ENCODE assay signal across 8 cellular contexts in the genomic region with DNA sequence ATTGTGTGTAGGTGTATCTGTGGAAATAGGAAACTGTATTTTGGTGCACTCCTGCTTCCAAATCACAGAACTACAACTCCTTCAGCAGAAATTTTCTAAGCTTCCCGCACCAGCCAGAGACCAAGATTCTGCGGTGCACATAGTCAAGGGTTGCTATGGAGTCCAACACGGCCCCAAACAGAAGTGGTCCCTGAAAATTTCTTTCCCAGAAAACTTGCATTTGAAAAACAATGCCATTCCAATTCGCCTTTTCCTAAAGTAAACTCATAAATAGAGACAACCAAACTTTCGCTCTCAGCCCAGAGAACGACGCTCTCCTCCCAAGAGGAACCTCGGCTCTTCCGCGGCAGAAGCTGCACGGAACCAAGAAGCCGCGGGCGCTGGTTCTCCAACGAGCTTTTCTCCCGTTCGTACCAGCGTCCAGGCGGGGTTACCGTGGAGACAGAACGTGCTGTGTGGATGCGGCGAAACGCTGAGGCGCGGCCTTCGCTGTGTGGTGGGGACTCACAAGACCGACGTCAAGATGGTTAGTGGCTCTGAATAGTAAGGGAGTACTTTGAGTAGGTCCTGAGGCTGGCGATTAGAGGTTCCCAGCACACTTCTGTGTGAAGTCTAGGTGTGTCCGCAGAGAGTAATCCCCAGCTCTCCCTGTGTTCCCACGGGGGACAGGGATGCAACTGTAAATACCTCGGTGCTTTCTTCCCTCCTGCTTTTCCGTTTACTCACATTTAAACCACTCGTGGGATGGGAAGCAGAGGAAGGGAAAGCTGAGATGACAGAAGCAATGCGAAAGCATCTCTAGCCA. TPM values are rescaled to one million over a fixed set of nuclear protein-coding genes. Genes with fewer than 3 reads are reported as not detected.
DNase-seq lines count a peak whose midpoint lies in the region; ATAC-seq and FAIRE-seq lines count a peak whose summit lies in the region.

No MANE protein-coding gene starts in this region.

- H4K20me1 ChIP-seq in BLaER1 = no peaks in the 10 kb centered on the region

- no peak overlapping the region for H3K27ac ChIP-seq in BLaER1

- DNase-seq in GM19239 (ENCODE audit: insufficient read length, low spot score) (peak; percentile 64), NCI-H524 treated with DMSO at 0.1 percent for 48 hours (lab: John Stamatoyannopoulos, UW) (peak; percentile 66), dedifferentiated amniotic fluid mesenchymal stem cell (ENCODE audit: extremely low spot score) (peak; percentile 84), left lobe of liver (ENCODE audit: low spot score) (peak; percentile 87)
- peak; percentile 90 for DNase-seq in activated CD4-positive, alpha-beta T cell treated with anti-CD3 and anti-CD28 coated beads, Interleukin-2, amount 10 ng/mL, durations not matched to agents 7 days and 5 days
- DNase-seq in stimulated activated CD4-positive, alpha-beta T cell treated with anti-CD3 and anti-CD28 coated beads, Interleukin-1b, Interleukin-23, amount 100 ng/mL, for 48 hours = peak; percentile 91

- H3K9me3 ChIP-seq in BLaER1 = no peaks in the 10 kb centered on the region

- no peaks in the 10 kb centered on the region for H3K27me3 ChIP-seq in BLaER1

- H3K27me3 Mint-ChIP-seq in activated CD4-positive, alpha-beta T cell treated with anti-CD3 and anti-CD28 coated beads, Interleukin-2, amount 10 ng/mL, durations not matched to agents 7 days and 5 days = peaks cover 4% of the 10 kb centered on the region

- no peaks in the 10 kb centered on the region for H3K36me3 ChIP-seq in BLaER1

- H3K4me1 Mint-ChIP-seq in activated CD4-positive, alpha-beta T cell treated with anti-CD3 and anti-CD28 coated beads, Interleukin-2, amount 10 ng/mL, durations not matched to agents 7 days and 5 days = peaks cover 34% of the 10 kb centered on the region

- peak overlapping the region; percentile 52 for H3K9ac ChIP-seq in BLaER1

- peak overlapping the region; percentile 88 for H3K4me2 ChIP-seq in BLaER1

- H3K4me1 ChIP-seq in BLaER1 = peaks cover 15% of the 10 kb centered on the region

- peak overlapping the region; percentile 78 for H3K4me3 Mint-ChIP-seq in activated CD4-positive, alpha-beta T cell treated with anti-CD3 and anti-CD28 coated beads, Interleukin-2, amount 10 ng/mL, durations not matched to agents 7 days and 5 days

- CTCF ChIA-PET in activated CD4-positive, alpha-beta T cell treated with anti-CD3 and anti-CD28 coated beads, Interleukin-2, amount 10 ng/mL, durations not matched to agents 7 days and 5 days (lab: Charles Lee) = interaction anchor here (0.6 to 2.6 kb wide), 13 partner anchors 11 to 247 kb away, joined by 3 to 12 read pairs (median 4); no protein-coding TSS in a partner anchor

- H3K4me3 ChIP-seq in BLaER1 = peak overlapping the region; percentile 67

- POLR2A ChIA-PET in activated CD4-positive, alpha-beta T cell treated with anti-CD3 and anti-CD28 coated beads, Interleukin-2, amount 10 ng/mL, durations not matched to agents 7 days and 5 days (lab: Charles Lee) = interaction anchor here (1.0 kb wide), 1 partner anchor 39 kb away, joined by 8 read pairs; no protein-coding TSS in a partner anchor

- no peaks in the 10 kb centered on the region for H3K9me3 Mint-ChIP-seq in activated CD4-positive, alpha-beta T cell treated with anti-CD3 and anti-CD28 coated beads, Interleukin-2, amount 10 ng/mL, durations not matched to agents 7 days and 5 days

- peak; percentile 97 for ATAC-seq in HG03439 (IDR thresholded peaks at IDR 0.05; ENCODE audit: unreplicated experiment)
- peak; percentile 99 for ATAC-seq in left lobe of liver

- peak; percentile 75 for FAIRE-seq in GM19239 (lab: Jason Lieb, UNC)

- H3K36me3 Mint-ChIP-seq in activated CD4-positive, alpha-beta T cell treated with anti-CD3 and anti-CD28 coated beads, Interleukin-2, amount 10 ng/mL, durations not matched to agents 7 days and 5 days (ENCODE audit: low read depth) = peaks cover 1% of the 10 kb centered on the region

- peak overlapping the region; percentile 77 for H3K27ac Mint-ChIP-seq in activated CD4-positive, alpha-beta T cell treated with anti-CD3 and anti-CD28 coated beads, Interleukin-2, amount 10 ng/mL, durations not matched to agents 7 days and 5 days

RNA-seq across cellular contexts. Expression of a gene that starts 24.0 kb away (rescaled TPM):
- total RNA-seq in activated CD4-positive, alpha-beta T cell treated with anti-CD3 and anti-CD28 coated beads, Interleukin-2, amount 10 ng/mL, durations not matched to agents 7 days and 5 days = 100 to 1,000 TPM; 124 to 129 TPM
- total RNA-seq in left lobe of liver = 16.8 TPM
